15 cellular contexts compared by ENCODE assay signal in the genomic region with DNA sequence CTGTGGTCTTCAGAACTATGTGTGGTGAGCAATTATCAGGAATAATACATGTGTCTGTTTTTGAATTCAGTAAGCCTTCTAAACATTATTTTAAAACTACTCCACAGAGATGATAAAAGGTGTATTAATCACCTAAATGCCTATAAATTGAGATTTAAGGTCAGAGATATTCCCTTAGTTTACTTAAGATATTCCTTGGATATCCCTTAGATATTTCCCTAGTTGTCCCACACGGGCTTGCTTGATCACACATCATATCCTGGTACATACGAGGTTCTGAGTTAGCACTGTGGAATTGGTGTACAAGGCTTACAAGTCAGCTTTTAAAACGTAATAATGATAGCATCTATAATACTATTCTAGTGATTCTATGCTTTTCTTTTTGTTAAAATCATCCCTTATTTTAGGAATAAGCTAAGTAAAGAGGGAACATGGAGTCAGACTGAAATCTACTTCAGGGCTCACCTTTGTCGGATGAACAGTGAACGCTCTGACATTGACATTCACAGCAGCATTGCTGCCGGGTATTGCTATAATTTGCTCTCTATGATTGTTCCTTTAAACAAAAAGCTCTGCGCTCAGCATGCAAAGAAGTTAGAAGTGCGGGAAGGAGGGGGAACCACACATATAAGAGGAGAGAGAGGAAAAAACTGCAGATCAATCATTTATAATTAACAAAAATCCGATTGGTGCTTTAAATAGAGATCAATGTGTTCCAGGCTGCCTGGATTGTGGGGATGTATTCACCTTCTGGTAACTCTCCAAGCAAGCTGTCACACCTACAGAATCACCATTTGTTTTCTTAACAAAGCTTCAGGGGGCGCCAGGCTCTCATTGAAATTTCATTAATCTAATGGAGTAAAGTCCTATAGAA.
DNase-seq lines count a peak whose midpoint lies in the region; ATAC-seq and TF ChIP-seq lines count a peak whose summit lies in the region.
"Had no signal": no experiment of that assay in that cellular context is flagged by ENCODE, and none has a peak within 500 bp of the region (broad histone marks: within the 10 kb centered on the region; RNA-seq: fewer than 3 reads in every experiment).

No MANE protein-coding gene starts in this region.

- H3K36me3 Mint-ChIP-seq in IgD-negative memory B cell (peaks cover 1% of the 10 kb centered on the region), HFFc6 (ENCODE audit: low read depth) (no peaks in the 10 kb centered on the region)
- peaks cover 2% of the 10 kb centered on the region for H3K36me3 Mint-ChIP-seq in activated CD4-positive, alpha-beta memory T cell treated with anti-CD3 and anti-CD28 coated beads for 36 hours

- no peak for ATAC-seq in gastrocnemius medialis
- ATAC-seq in HG03520 (IDR thresholded peaks at IDR 0.05; ENCODE audit: unreplicated experiment) = no peak
- ATAC-seq: pancreas had no signal

- in situ Hi-C loops in gastrocnemius medialis (cut with MboI; ENCODE audit: low sequenced_read_pairs in 4 of 4) = no loop called here

- peak overlapping the region in 3 of 4 donors; percentile 17 to 45 (median 18) for H3K4me3 Mint-ChIP-seq in IgD-negative memory B cell
- no peak overlapping the region for H3K4me3 Mint-ChIP-seq in activated CD4-positive, alpha-beta memory T cell treated with anti-CD3 and anti-CD28 coated beads for 36 hours
- H3K4me3 Mint-ChIP-seq in HFFc6 = no peak overlapping the region

- peaks cover 8 to 9% of the 10 kb centered on the region in 2 donors for H3K4me1 ChIP-seq in gastrocnemius medialis
- H3K4me1 ChIP-seq: pancreas had no signal

- H3K27ac Mint-ChIP-seq in IgD-negative memory B cell (peak overlapping the region in 1 of 3 donors; percentile 82), HFFc6 (no peak overlapping the region)
- H3K27ac Mint-ChIP-seq in activated CD4-positive, alpha-beta memory T cell treated with anti-CD3 and anti-CD28 coated beads for 36 hours = peak overlapping the region; percentile 55

- DNase-seq in NCI-H526 (lab: John Stamatoyannopoulos, UW) = peak; percentile 23 to 26
- no peak for DNase-seq in NCI-H526 treated with DMSO at 0.1 percent for 48 hours (lab: John Stamatoyannopoulos, UW)
- no peak for DNase-seq in activated CD4-positive, alpha-beta memory T cell treated with anti-CD3 and anti-CD28 coated beads for 36 hours
- peak; percentile 15 for DNase-seq in myocyte (ENCODE audit: low read depth)
- DNase-seq in gastrocnemius medialis = no peak
- no peak for DNase-seq in HFFc6
- DNase-seq: midbrain, NCI-H1105 treated with DMSO at 0.1 percent for 48 hours, NCI-H748 treated with DMSO at 0.1 percent for 48 hours, pancreas, SIG-M5, trophoblast cell had no signal

- TF ChIP-seq CTCF in gastrocnemius medialis (IDR thresholded peaks at IDR 0.05 in 4 of 5, conservative IDR thresholded peaks at IDR 0.05 in 1 of 5) (no peak), HFFc6 (IDR thresholded peaks at IDR 0.05) (no peak)

- no peak for TF ChIP-seq POLR2A in gastrocnemius medialis (IDR thresholded peaks at IDR 0.05)

- H3K9me3 Mint-ChIP-seq in IgD-negative memory B cell (no peaks in the 10 kb centered on the region), HFFc6 (no peaks in the 10 kb centered on the region)
- H3K9me3 Mint-ChIP-seq in activated CD4-positive, alpha-beta memory T cell treated with anti-CD3 and anti-CD28 coated beads for 36 hours = no peaks in the 10 kb centered on the region

- peaks cover 8 to 12% (median 10%) of the 10 kb centered on the region in 3 donors for H3K4me1 Mint-ChIP-seq in IgD-negative memory B cell
- H3K4me1 Mint-ChIP-seq in activated CD4-positive, alpha-beta memory T cell treated with anti-CD3 and anti-CD28 coated beads for 36 hours (ENCODE audit: low read depth) = peaks cover 46% of the 10 kb centered on the region
- 0 out of 2 replicates have a peak, but pooled peaks cover 6% of the 10 kb centered on the region for H3K4me1 Mint-ChIP-seq in HFFc6 (ENCODE audit: low read depth)

- no peaks in the 10 kb centered on the region for H3K36me3 ChIP-seq in gastrocnemius medialis
- H3K36me3 ChIP-seq: pancreas had no signal

- no peak overlapping the region for H3K27ac ChIP-seq in gastrocnemius medialis
- H3K27ac ChIP-seq: pancreas had no signal

- CTCF ChIA-PET in activated CD4-positive, alpha-beta memory T cell treated with anti-CD3 and anti-CD28 coated beads for 36 hours (lab: Charles Lee) = interaction anchor here (0.7 to 1.6 kb wide), 8 partner anchors 11 to 300 kb away, joined by 3 to 7 read pairs (median 4); a partner anchor contains a TSS

- no peaks in the 10 kb centered on the region for H3K27me3 ChIP-seq in gastrocnemius medialis

- no peaks in the 10 kb centered on the region for H3K9me3 ChIP-seq in gastrocnemius medialis
- H3K9me3 ChIP-seq: Caco-2, pancreas had no signal

- H3K4me3 ChIP-seq in gastrocnemius medialis = no peak overlapping the region
- H3K4me3 ChIP-seq: pancreas had no signal

- intact Hi-C loops in activated CD4-positive, alpha-beta memory T cell treated with anti-CD3 and anti-CD28 coated beads for 36 hours (cut with micrococcal nuclease) = loop anchor here (2.0 kb wide), 1 partner anchor 39 kb away; no protein-coding TSS in a partner anchor
- intact Hi-C loops in gastrocnemius medialis (cut with DNase I; ENCODE audit: low total_unique reads) = no loop called here

- POLR2A ChIA-PET in activated CD4-positive, alpha-beta memory T cell treated with anti-CD3 and anti-CD28 coated beads for 36 hours (lab: Charles Lee) = no interaction called here

- H3K27me3 Mint-ChIP-seq in IgD-negative memory B cell = no peaks in the 10 kb centered on the region
- no peaks in the 10 kb centered on the region for H3K27me3 Mint-ChIP-seq in activated CD4-positive, alpha-beta memory T cell treated with anti-CD3 and anti-CD28 coated beads for 36 hours
- H3K27me3 Mint-ChIP-seq in HFFc6 (ENCODE audit: insufficient read depth) = peaks cover 6% of the 10 kb centered on the region

Comparison
In these comparisons a context has a peak if more than half of its experiments do, and no peak if none do; other contexts are left out.
1. DNase-seq: peak in NCI-H526 (2 of 2) and myocyte (single experiment); none in NCI-H526 treated with DMSO at 0.1 percent for 48 hours (single experiment), activated CD4-positive, alpha-beta memory T cell treated with anti-CD3 and anti-CD28 coated beads for 36 hours (single experiment), gastrocnemius medialis (0 of 2) and HFFc6 (single experiment).
2. H3K4me3 Mint-ChIP-seq: peak in IgD-negative memory B cell (3 of 4); none in activated CD4-positive, alpha-beta memory T cell treated with anti-CD3 and anti-CD28 coated beads for 36 hours (single experiment) and HFFc6 (single experiment).